In the genomic region with DNA sequence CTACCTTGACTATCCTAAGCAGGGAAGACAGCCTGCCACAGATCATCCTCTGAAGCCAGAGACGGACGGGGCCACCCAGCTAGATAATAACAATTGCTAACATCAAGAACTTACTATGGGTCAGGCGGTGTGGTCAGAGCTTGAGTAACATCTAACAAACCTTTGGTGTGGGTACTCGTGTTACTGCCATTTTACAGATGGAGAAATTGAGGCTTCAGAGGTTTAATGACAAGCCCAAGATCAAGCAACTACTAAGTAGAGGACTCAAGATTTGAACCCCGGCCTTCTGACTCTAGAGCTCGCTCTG, we compare ENCODE assay signal across 27 cellular contexts. TPM values are rescaled to one million over a fixed set of nuclear protein-coding genes. Genes with fewer than 3 reads are reported as not detected.
DNase-seq lines count a peak whose midpoint lies in the region; ATAC-seq, FAIRE-seq and TF ChIP-seq lines count a peak whose summit lies in the region.
"Had no signal": no experiment of that assay in that cellular context is flagged by ENCODE, and none has a peak within 500 bp of the region (broad histone marks: within the 10 kb centered on the region; RNA-seq: fewer than 3 reads in every experiment).

No MANE protein-coding gene starts in this region.

- no CpG with 5 or more reads among the region's 6 CpGs for WGBS in IMR-90 (ENCODE audit: extremely low coverage in 2 of 2, insufficient read length in 1 of 2), 2 experiments
- 89% methylated on average over 6 of the region's 6 CpGs; no CpG with 5 or more reads in 1 of the 2 experiments for WGBS in H1 (ENCODE audit: extremely low coverage in 1 of 2, insufficient coverage in 1 of 2, insufficient read length in 1 of 2, insufficient replicate concordance in 2 of 2, low coverage in 1 of 2, low lambda C conversion rate in 2 of 2, missing lambda C conversion rate in 1 of 2), 2 experiments
- no CpG with 5 or more reads among the region's 6 CpGs for WGBS in neuronal stem cell (ENCODE audit: extremely low coverage in 2 of 2, insufficient read length in 2 of 2, insufficient replicate concordance in 1 of 2), 2 donors

- H3K14ac ChIP-seq in IMR-90 (replicated peaks; ENCODE audit: low read depth, low read length) (peak overlapping the region; percentile 95), H1 (ENCODE audit: insufficient read length) (no peak overlapping the region), neuronal stem cell (ENCODE audit: low read length) (no peak overlapping the region)

- no peak overlapping the region for H2BK12ac ChIP-seq in H1 (ENCODE audit: low read depth, low read length)
- no peak overlapping the region for H2BK12ac ChIP-seq in neuronal stem cell (ENCODE audit: low read length)

- ATAC-seq in IMR-90 (ENCODE audit: low read depth), result no peak
- ATAC-seq: natural killer cell; stimulated activated naive CD8-positive, alpha-beta T cell treated with anti-CD3 and anti-CD28 coated beads, Interleukin-15, amount 100 ng/mL, for 72 hours had no signal

- peaks cover 57% of the 10 kb centered on the region for H3K4me1 ChIP-seq in ACC112 (ENCODE audit: control insufficient read depth, insufficient read depth, low read length, unreplicated experiment)
- peaks cover 31% of the 10 kb centered on the region for H3K4me1 ChIP-seq in IMR-90 (ENCODE audit: control insufficient read depth, insufficient read depth, low read length)
- peaks cover 0 to 6% (median 1%) of the 10 kb centered on the region in 4 experiments; a peak in 4 of 7 replicates for H3K4me1 ChIP-seq in H1 (replicated peaks in 1 of 4; ENCODE audit: control insufficient read depth in 3 of 4, insufficient read depth in 4 of 4, low read length in 3 of 4)
- peaks cover 24 to 33% of the 10 kb centered on the region in 2 donors for H3K4me1 ChIP-seq in neuronal stem cell (ENCODE audit: control insufficient read depth in 2 of 2, insufficient read depth in 1 of 2, low read depth in 1 of 2, low read length in 2 of 2)
- no peaks in the 10 kb centered on the region for H3K4me1 ChIP-seq in OCI-LY7 (ENCODE audit: insufficient read depth, low read length, poor library complexity, severe bottlenecking)

- peak overlapping the region; percentile 78 to 94; a peak in 3 of 4 replicates for H4K8ac ChIP-seq in IMR-90 (ENCODE audit: low read depth in 2 of 2, low read length in 2 of 2)
- no peak overlapping the region for H4K8ac ChIP-seq in H1 (ENCODE audit: extremely low read depth, insufficient read depth, low read length)
- H4K8ac ChIP-seq in neuronal stem cell (ENCODE audit: low read depth, low read length), result no peak overlapping the region

- no peaks in the 10 kb centered on the region for H3K9me2 ChIP-seq in OCI-LY7 (ENCODE audit: insufficient read depth, low read length)

- H3K56ac ChIP-seq in IMR-90 (ENCODE audit: extremely low read depth, insufficient read depth, low read length), result no peak overlapping the region
- H3K56ac ChIP-seq in H1 (replicated peaks; ENCODE audit: insufficient read length, low read depth, low read length), result no peak overlapping the region

- H3K23ac ChIP-seq in IMR-90 (ENCODE audit: low read depth, low read length), result peak overlapping the region; percentile 83; the same call in 1 of the 2 replicates
- H3K23ac ChIP-seq in H1 (ENCODE audit: insufficient read length), result no peak overlapping the region
- H3K23ac ChIP-seq in neuronal stem cell (ENCODE audit: low read depth, low read length, poor library complexity), result no peak overlapping the region

- H3K79me2 ChIP-seq in ACC112 (ENCODE audit: control insufficient read depth, insufficient read depth, low read length, unreplicated experiment) (no peaks in the 10 kb centered on the region), H1 (ENCODE audit: control insufficient read depth in 1 of 2, insufficient read depth in 2 of 2, low read length in 2 of 2) (no peaks in the 10 kb centered on the region), OCI-LY7 (ENCODE audit: insufficient read depth, low read depth, low read length) (no peaks in the 10 kb centered on the region)

- H2AFZ ChIP-seq in ACC112 (ENCODE audit: low read length, unreplicated experiment), result no peak overlapping the region
- peak overlapping the region; percentile 60 for H2AFZ ChIP-seq in IMR-90 (replicated peaks; ENCODE audit: low read length, poor library complexity)
- H2AFZ ChIP-seq in H1 (ENCODE audit: low read length), result 0 out of 2 replicates have a peak overlapping the region, but pooled peaks have one; percentile 20
- peak overlapping the region; percentile 3 for H2AFZ ChIP-seq in neuronal stem cell (ENCODE audit: low read length)
- H2AFZ ChIP-seq in OCI-LY7 (ENCODE audit: low read length), result no peak overlapping the region

- H2BK20ac ChIP-seq in IMR-90 (ENCODE audit: low read depth, low read length) (peak overlapping the region; percentile 88), H1 (ENCODE audit: low read length) (no peak overlapping the region)

- H2BK15ac ChIP-seq in IMR-90 (ENCODE audit: low read depth, low read length) (peak overlapping the region; percentile 97; the same call in 1 of the 3 replicates), H1 (ENCODE audit: low read length) (no peak overlapping the region), neuronal stem cell (ENCODE audit: low read length) (no peak overlapping the region)

- no peak for TF ChIP-seq EP300 in H1 (IDR thresholded peaks at IDR 0.05; ENCODE audit: borderline replicate concordance in 1 of 2, low read depth in 2 of 2, low read length in 2 of 2)

- H4K20me1 ChIP-seq in IMR-90 (ENCODE audit: insufficient read depth, low read length) (peaks cover 5% of the 10 kb centered on the region; the same call in 1 of the 2 replicates), H1 (replicated peaks in 1 of 2; ENCODE audit: control insufficient read depth in 1 of 2, insufficient read depth in 2 of 2, low read length in 2 of 2) (no peaks in the 10 kb centered on the region), OCI-LY7 (ENCODE audit: insufficient read depth, low read length) (no peaks in the 10 kb centered on the region)
- H4K20me1 ChIP-seq: BLaER1 treated with 17β-estradiol and CSF1 and Interleukin-3, amounts not matched to agents 10 nM and 100 nM had no signal

- peaks cover 0 to 8% of the 10 kb centered on the region in 2 experiments; a peak in 2 of 4 replicates for H3K79me1 ChIP-seq in IMR-90 (ENCODE audit: low read depth in 1 of 2, low read length in 2 of 2)
- no peaks in the 10 kb centered on the region for H3K79me1 ChIP-seq in H1 (ENCODE audit: low read depth, low read length)
- H3K79me1 ChIP-seq in neuronal stem cell (ENCODE audit: low read depth, low read length), result no peaks in the 10 kb centered on the region

- peak overlapping the region; percentile 77 for H2AK9ac ChIP-seq in IMR-90 (replicated peaks; ENCODE audit: low read depth, low read length, poor library complexity)

- no peak overlapping the region for H3K9ac ChIP-seq in IMR-90 (ENCODE audit: low read depth, low read length)
- H3K9ac ChIP-seq in H1 (replicated peaks in 1 of 4; ENCODE audit: extremely low read depth in 1 of 4, low read depth in 3 of 4, low read length in 3 of 4), result no peak overlapping the region
- H3K9ac ChIP-seq in neuronal stem cell (ENCODE audit: low read depth, low read length, poor library complexity), result no peak overlapping the region
- H3K9ac ChIP-seq: BLaER1 treated with 17β-estradiol and CSF1 and Interleukin-3, amounts not matched to agents 10 nM and 100 nM had no signal

- H3K4me2 ChIP-seq in IMR-90 (ENCODE audit: low read depth, low read length) (no peak overlapping the region), H1 (ENCODE audit: insufficient read depth in 1 of 2, low read depth in 2 of 2, low read length in 2 of 2) (no peak overlapping the region), neuronal stem cell (ENCODE audit: insufficient read depth, low read length, poor library complexity, severe bottlenecking) (no peak overlapping the region), OCI-LY7 (ENCODE audit: low read length) (no peak overlapping the region)

- intact Hi-C loops in IMR-90 (cut with micrococcal nuclease) (no loop called here), OCI-LY7 (cut with micrococcal nuclease; ENCODE audit: unreplicated experiment) (no loop called here)

- FAIRE-seq in H1 (lab: Jason Lieb, UNC), result no peak
- FAIRE-seq: frontal cortex, K562 had no signal

- CTCF ChIA-PET in IMR-90 (lab: Yijun Ruan, JAX), result interaction anchor here (0.6 to 1.3 kb wide), 6 partner anchors 9 to 1239 kb away, joined by 3 to 6 read pairs (median 3); no protein-coding TSS in a partner anchor
- CTCF ChIA-PET in H1 (lab: Charles Lee; ENCODE audit: partially characterized antibody), result interaction anchor here (0.6 to 2.4 kb wide), 13 partner anchors 8 to 640 kb away, joined by 3 to 8 read pairs (median 3); no protein-coding TSS in a partner anchor
- CTCF ChIA-PET in OCI-LY7 (lab: Charles Lee; ENCODE audit: unreplicated experiment), result no interaction called here

- no peaks in the 10 kb centered on the region for H3K23me2 ChIP-seq in H1 (ENCODE audit: low read depth, low read length)

- POLR2A ChIA-PET in IMR-90 (lab: Charles Lee; ENCODE audit: unreplicated experiment) (no interaction called here), H1 (lab: Charles Lee; ENCODE audit: partially characterized antibody) (interaction anchor here (0.9 to 3.1 kb wide), 2 partner anchors 10 to 16 kb away, joined by 3 to 11 read pairs; partner anchors contain the start of gene ARSI), OCI-LY7 (lab: Charles Lee) (interaction anchor here (0.7 kb wide), 1 partner anchor 320 kb away, joined by 3 read pairs; no protein-coding TSS in a partner anchor)

- TF ChIP-seq CTCF in IMR-90 (conservative IDR thresholded peaks at IDR 0.05; ENCODE audit: low read depth, low read length) (no peak), H1 (IDR thresholded peaks at IDR 0.05; ENCODE audit: control extremely low read depth in 1 of 3, insufficient read depth in 1 of 3, low read depth in 1 of 3, low read length in 3 of 3) (no peak), OCI-LY7 (conservative IDR thresholded peaks at IDR 0.05; ENCODE audit: low read length) (no peak), GM20000 (IDR thresholded peaks at IDR 0.05; ENCODE audit: extremely low read depth, missing control alignments) (no peak)

- H2BK120ac ChIP-seq in IMR-90 (ENCODE audit: low read depth, low read length) (peak overlapping the region; percentile 97; the same call in 1 of the 2 replicates), H1 (replicated peaks; ENCODE audit: low read depth, low read length) (no peak overlapping the region), neuronal stem cell (ENCODE audit: low read depth, low read length) (no peak overlapping the region)

- H3K27me3 ChIP-seq in ACC112 (ENCODE audit: insufficient read depth, low read length), result no peaks in the 10 kb centered on the region
- H3K27me3 ChIP-seq in IMR-90 (ENCODE audit: control insufficient read depth, insufficient read depth, low read length), result no peaks in the 10 kb centered on the region
- no peaks in the 10 kb centered on the region for H3K27me3 ChIP-seq in H1 (replicated peaks in 1 of 4; ENCODE audit: control insufficient read depth in 3 of 4, extremely low read depth in 1 of 4, insufficient read depth in 3 of 4, low read length in 3 of 4)
- no peaks in the 10 kb centered on the region for H3K27me3 ChIP-seq in neuronal stem cell (ENCODE audit: control insufficient read depth in 3 of 3, insufficient read depth in 3 of 3, low read depth in 1 of 3, low read length in 3 of 3)
- H3K27me3 ChIP-seq: BLaER1 treated with 17β-estradiol and CSF1 and Interleukin-3, amounts not matched to agents 10 nM and 100 nM; MG63; thyroid gland had no signal

- H3K4ac ChIP-seq in IMR-90 (ENCODE audit: low read depth, low read length) (peak overlapping the region; percentile 99), H1 (replicated peaks; ENCODE audit: insufficient read length, low read depth, low read length) (no peak overlapping the region), neuronal stem cell (ENCODE audit: low read length) (no peak overlapping the region)

- H3K4me3 ChIP-seq in ACC112 (ENCODE audit: low read depth, low read length), result no peak overlapping the region
- no peak overlapping the region for H3K4me3 ChIP-seq in IMR-90 (ENCODE audit: insufficient read depth, low read depth, low read length)
- H3K4me3 ChIP-seq in H1 (ENCODE audit: extremely low read depth in 1 of 4, insufficient read depth in 2 of 4, low read depth in 3 of 4, low read length in 4 of 4), result no peak overlapping the region
- no peak overlapping the region for H3K4me3 ChIP-seq in neuronal stem cell (ENCODE audit: low read length in 2 of 2)
- no peak overlapping the region for H3K4me3 ChIP-seq in OCI-LY7 (ENCODE audit: low read depth, low read length, poor library complexity, severe bottlenecking)
- H3K4me3 ChIP-seq: BLaER1 treated with 17β-estradiol and CSF1 and Interleukin-3, amounts not matched to agents 10 nM and 100 nM; K562; left ventricle myocardium inferior; MG63; skin epidermis; thyroid gland had no signal

- DNase-seq in IMR-90, result no peak
- no peak for DNase-seq in H1 (ENCODE audit: low read depth in 1 of 2, low spot score in 2 of 2)
- DNase-seq in neuronal stem cell (ENCODE audit: low spot score), result no peak
- DNase-seq in activated CD4-positive, alpha-beta T cell treated with anti-CD3 and anti-CD28 coated beads for 4 hours, result no peak
- no peak for DNase-seq in OCI-LY7 (ENCODE audit: low spot score)
- DNase-seq in GM20000 (ENCODE audit: low spot score), result no peak
- DNase-seq in NCI-H1048 (lab: John Stamatoyannopoulos, UW), result no peak
- DNase-seq: activated B cell treated with CpG ODN at 0.5 μM for 24 hours; activated CD4-positive, alpha-beta T cell treated with anti-CD3 and anti-CD28 coated beads, Interleukin-2, amount 50 U/mL, for 48 hours; activated CD8-positive, alpha-beta memory T cell treated with anti-CD3 and anti-CD28 coated beads, Interleukin-2, amount 50 U/mL, for 48 hours; activated naive CD4-positive, alpha-beta T cell treated with anti-CD3 and anti-CD28 coated beads, Interleukin-2, amount 10 ng/mL, durations not matched to agents 7 days and 5 days; DMS79; GDM1; H7; natural killer cell; NCI-H1436; NCI-H446; stimulated activated CD8-positive, alpha-beta memory T cell treated with anti-CD3 and anti-CD28 coated beads, Interleukin-4, amount 100 ng/mL, for 48 hours; stimulated activated naive CD8-positive, alpha-beta T cell treated with anti-CD3 and anti-CD28 coated beads, Interleukin-15, amount 100 ng/mL, for 72 hours had no signal

- peak overlapping the region; percentile 90 for H3K27ac ChIP-seq in ACC112 (ENCODE audit: low read depth, low read length)
- H3K27ac ChIP-seq in IMR-90 (ENCODE audit: insufficient read depth, low read length), result peak overlapping the region; percentile 84
- no peak overlapping the region for H3K27ac ChIP-seq in H1 (ENCODE audit: low read depth, low read length)
- H3K27ac ChIP-seq in neuronal stem cell (replicated peaks; ENCODE audit: low read length), result no peak overlapping the region
- no peak overlapping the region for H3K27ac ChIP-seq in OCI-LY7 (ENCODE audit: low read depth, low read length, poor library complexity, severe bottlenecking)
- H3K27ac ChIP-seq: BLaER1 treated with 17β-estradiol and CSF1 and Interleukin-3, amounts not matched to agents 10 nM and 100 nM; thyroid gland had no signal

- H3K18ac ChIP-seq in IMR-90 (ENCODE audit: low read depth, low read length) (peak overlapping the region; percentile 81), H1 (ENCODE audit: extremely low read depth, low read length) (no peak overlapping the region), neuronal stem cell (ENCODE audit: low read length) (peak overlapping the region; percentile 38)

- H4K91ac ChIP-seq in IMR-90 (ENCODE audit: insufficient read depth, low read depth, low read length) (peak overlapping the region; percentile 91; the same call in 1 of the 2 replicates), H1 (replicated peaks; ENCODE audit: insufficient read length, low read length) (no peak overlapping the region), neuronal stem cell (ENCODE audit: low read depth, low read length, poor library complexity) (no peak overlapping the region)

- peak overlapping the region; percentile 99 for H2AK5ac ChIP-seq in IMR-90 (ENCODE audit: low read depth, low read length)
- H2AK5ac ChIP-seq in H1 (ENCODE audit: low read depth, low read length), result no peak overlapping the region
- peak overlapping the region; percentile 51 for H2AK5ac ChIP-seq in neuronal stem cell (ENCODE audit: low read depth, low read length)

- H3K9me1 ChIP-seq in IMR-90 (ENCODE audit: insufficient read depth, low read length), result peaks cover 38% of the 10 kb centered on the region

- in situ Hi-C loops in IMR-90 (cut with MboI; ENCODE audit: low sequenced_read_pairs), result no loop called here

- H4K5ac ChIP-seq in IMR-90 (ENCODE audit: low read depth, low read length) (peak overlapping the region; percentile 51), H1 (ENCODE audit: insufficient read length, low read depth, low read length) (no peak overlapping the region)

- no peaks in the 10 kb centered on the region for H3K9me3 ChIP-seq in IMR-90 (ENCODE audit: control insufficient read depth, insufficient read depth, low read length)
- H3K9me3 ChIP-seq in H1 (ENCODE audit: insufficient read depth in 2 of 2, low read depth in 1 of 2, low read length in 1 of 2), result no peaks in the 10 kb centered on the region
- no peaks in the 10 kb centered on the region for H3K9me3 ChIP-seq in neuronal stem cell (replicated peaks in 1 of 2; ENCODE audit: control insufficient read depth in 2 of 2, insufficient read depth in 1 of 2, low read depth in 1 of 2, low read length in 2 of 2)
- no peaks in the 10 kb centered on the region for H3K9me3 ChIP-seq in OCI-LY7 (ENCODE audit: low read length)
- H3K9me3 ChIP-seq: BLaER1 treated with 17β-estradiol and CSF1 and Interleukin-3, amounts not matched to agents 10 nM and 100 nM; MG63; thyroid gland had no signal

- H2BK5ac ChIP-seq in IMR-90 (ENCODE audit: low read depth, low read length, poor library complexity, severe bottlenecking), result peak overlapping the region; percentile 97
- no peak overlapping the region for H2BK5ac ChIP-seq in H1 (ENCODE audit: low read depth, low read length)
- H2BK5ac ChIP-seq in neuronal stem cell (ENCODE audit: low read length), result no peak overlapping the region

- TF ChIP-seq POLR2A in IMR-90 (IDR thresholded peaks at IDR 0.05; ENCODE audit: low read depth, low read length) (no peak), H1 (IDR thresholded peaks at IDR 0.05; ENCODE audit: control extremely low read depth in 1 of 2, low read depth in 2 of 2, low read length in 2 of 2) (no peak)

- H3K36me3 ChIP-seq in ACC112 (ENCODE audit: insufficient read depth, low read length) (no peaks in the 10 kb centered on the region), IMR-90 (ENCODE audit: control insufficient read depth, insufficient read depth, low read length) (no peaks in the 10 kb centered on the region), H1 (ENCODE audit: control insufficient read depth in 2 of 4, insufficient read depth in 4 of 4, low read length in 3 of 4) (no peaks in the 10 kb centered on the region), neuronal stem cell (replicated peaks in 1 of 2; ENCODE audit: control insufficient read depth in 2 of 2, insufficient read depth in 2 of 2, low read length in 2 of 2) (no peaks in the 10 kb centered on the region), OCI-LY7 (ENCODE audit: insufficient read depth, low read length) (no peaks in the 10 kb centered on the region)
- H3K36me3 ChIP-seq: BLaER1 treated with 17β-estradiol and CSF1 and Interleukin-3, amounts not matched to agents 10 nM and 100 nM; left ventricle myocardium inferior; MG63; thyroid gland had no signal

- BruUV-seq in IMR-90 (replicated peaks; lab: Mats Ljungman, UMichigan), result no TSS peak
- BruUV-seq in OCI-LY7 (replicated peaks; lab: Mats Ljungman, UMichigan), result no TSS peak

- TF ChIP-seq RAD21 in IMR-90 (IDR thresholded peaks at IDR 0.05; ENCODE audit: low read length), result no peak
- TF ChIP-seq RAD21 in H1 (IDR thresholded peaks at IDR 0.05 in 1 of 2, conservative IDR thresholded peaks at IDR 0.05 in 1 of 2; ENCODE audit: low read depth in 2 of 2, low read length in 2 of 2), result no peak

- dilution Hi-C loops in IMR-90 (cut with HindIII; ENCODE audit: low sequenced_read_pairs, unreplicated experiment), result no loop called here

RNA-seq across cellular contexts. Expression of gene ARSI, which starts 16.7 kb away (rescaled TPM):
- total RNA-seq in IMR-90 (2012; rRNA removed) (15.0 and 15.2 TPM in 2 replicates), OCI-LY7 (2022) (not detected in 2 replicates)
- polyA plus RNA-seq in IMR-90 (2012; rRNA removed) (14.8 and 15.5 TPM in 2 replicates), H1 (2011; rRNA removed) (6.7 and 8.0 TPM in 2 replicates)
- 10.1 and 22.7 TPM in 2 replicates for polyA plus RNA-seq in IMR-90 (2012; cell fraction: cytosol; rRNA removed)
- polyA plus RNA-seq in IMR-90 (2012; cell fraction: nucleus; rRNA removed; ENCODE audit: low replicate concordance), result 3.4 and 9.5 TPM in 2 replicates
- total RNA-seq in H1 (2021; fragmentation: NEBNext Ultra II Directional; extraction: Animal tissue kit (Norgen Biotek cat#: 25700)), result 4.5 TPM in 2 replicates
- polyA plus RNA-seq in H1 (2011; cell fraction: cytosol; rRNA removed), result 6.0 TPM
- polyA plus RNA-seq in H1 (2011; cell fraction: nucleus; rRNA removed), result 4.2 TPM
- 2.0 to 4.1 TPM (median 3.4 TPM) in 4 replicates for polyA plus RNA-seq in H1 (2012, experiment 1 of 2)
- polyA plus RNA-seq in H1 (2012, experiment 2 of 2), result 3.3 TPM
- 3.5 TPM for polyA plus RNA-seq in H1 (2013, experiment 1 of 2)
- 3.5 TPM for polyA plus RNA-seq in H1 (2013, experiment 2 of 2)
- 2.7 and 5.4 TPM in 2 replicates for polyA minus RNA-seq in H1 (2011; rRNA and poly(A)+ RNA removed)
- polyA minus RNA-seq in H1 (2011; cell fraction: cytosol; rRNA and poly(A)+ RNA removed), result 3.7 TPM
- 5.7 TPM for polyA minus RNA-seq in H1 (2011; cell fraction: nucleus; rRNA and poly(A)+ RNA removed)
- polyA plus RNA-seq in neuronal stem cell (2013, experiment 1 of 2), result 2.6 TPM
- 2.5 TPM for polyA plus RNA-seq in neuronal stem cell (2013, experiment 2 of 2)
- total RNA-seq in OCI-LY7 (2014; rRNA removed; shearing (Covaris generic)), result not detected in 2 replicates
- total RNA-seq: activated B cell treated with CpG ODN at 0.5 μM for 24 hours had no signal

RNA-seq across cellular contexts. Expression of gene CAMK2A, which starts 29.9 kb away (rescaled TPM):
- total RNA-seq in IMR-90 (2012; rRNA removed) (under 0.01 and 0.18 TPM in 2 replicates), OCI-LY7 (2022) (not detected in 2 replicates)
- polyA plus RNA-seq in IMR-90 (2012; rRNA removed) (0.17 and 0.19 TPM in 2 replicates), H1 (2011; rRNA removed) (0.16 and 0.20 TPM in 2 replicates)
- polyA plus RNA-seq in IMR-90 (2012; cell fraction: cytosol; rRNA removed), result 0.11 and 0.24 TPM in 2 replicates
- 1.5 and 2.4 TPM in 2 replicates for polyA plus RNA-seq in IMR-90 (2012; cell fraction: nucleus; rRNA removed; ENCODE audit: low replicate concordance)
- 0.23 and 0.28 TPM in 2 replicates for total RNA-seq in H1 (2021; fragmentation: NEBNext Ultra II Directional; extraction: Animal tissue kit (Norgen Biotek cat#: 25700))
- polyA plus RNA-seq in H1 (2011; cell fraction: cytosol; rRNA removed), result 0.09 TPM
- polyA plus RNA-seq in H1 (2011; cell fraction: nucleus; rRNA removed), result 0.43 TPM
- 0.03 to 0.39 TPM (median 0.32 TPM) in 3 of 4 replicates, not detected in the other for polyA plus RNA-seq in H1 (2012, experiment 1 of 2)
- polyA plus RNA-seq in H1 (2012, experiment 2 of 2), result 0.17 TPM
- 0.12 TPM for polyA plus RNA-seq in H1 (2013, experiment 1 of 2)
- 0.11 TPM for polyA plus RNA-seq in H1 (2013, experiment 2 of 2)
- polyA minus RNA-seq in H1 (2011; rRNA and poly(A)+ RNA removed), result 0.06 and 0.10 TPM in 2 replicates
- not detected for polyA minus RNA-seq in H1 (2011; cell fraction: cytosol; rRNA and poly(A)+ RNA removed)
- not detected for polyA minus RNA-seq in H1 (2011; cell fraction: nucleus; rRNA and poly(A)+ RNA removed)
- 0.49 TPM for polyA plus RNA-seq in neuronal stem cell (2013, experiment 1 of 2)
- 0.58 TPM for polyA plus RNA-seq in neuronal stem cell (2013, experiment 2 of 2)
- not detected in 2 replicates for total RNA-seq in OCI-LY7 (2014; rRNA removed; shearing (Covaris generic))
- total RNA-seq: activated B cell treated with CpG ODN at 0.5 μM for 24 hours, thyroid gland had no signal

RNA-seq across cellular contexts. Expression of gene TCOF1, which starts 38.1 kb away (rescaled TPM):
- 18.3 and 19.7 TPM in 2 replicates for total RNA-seq in IMR-90 (2012; rRNA removed)
- 18.2 and 18.8 TPM in 2 replicates for polyA plus RNA-seq in IMR-90 (2012; rRNA removed)
- 11.7 and 14.4 TPM in 2 replicates for polyA plus RNA-seq in IMR-90 (2012; cell fraction: cytosol; rRNA removed)
- polyA plus RNA-seq in IMR-90 (2012; cell fraction: nucleus; rRNA removed; ENCODE audit: low replicate concordance), result 43.7 and 51.8 TPM in 2 replicates
- 158 and 170 TPM in 2 replicates for total RNA-seq in H1 (2021; fragmentation: NEBNext Ultra II Directional; extraction: Animal tissue kit (Norgen Biotek cat#: 25700))
- polyA plus RNA-seq in H1 (2011; rRNA removed), result 35.9 and 51.6 TPM in 2 replicates
- polyA plus RNA-seq in H1 (2011; cell fraction: cytosol; rRNA removed), result 50.8 TPM
- 129 TPM for polyA plus RNA-seq in H1 (2011; cell fraction: nucleus; rRNA removed)
- polyA plus RNA-seq in H1 (2012, experiment 1 of 2), result 89.6 to 100 TPM (median 96.4 TPM) in 4 replicates
- 50.2 TPM for polyA plus RNA-seq in H1 (2012, experiment 2 of 2)
- 70.0 TPM for polyA plus RNA-seq in H1 (2013, experiment 1 of 2)
- polyA plus RNA-seq in H1 (2013, experiment 2 of 2), result 67.4 TPM
- 34.0 and 43.1 TPM in 2 replicates for polyA minus RNA-seq in H1 (2011; rRNA and poly(A)+ RNA removed)
- 51.7 TPM for polyA minus RNA-seq in H1 (2011; cell fraction: cytosol; rRNA and poly(A)+ RNA removed)
- polyA minus RNA-seq in H1 (2011; cell fraction: nucleus; rRNA and poly(A)+ RNA removed), result 74.6 TPM
- 32.1 TPM for polyA plus RNA-seq in neuronal stem cell (2013, experiment 1 of 2)
- 32.7 TPM for polyA plus RNA-seq in neuronal stem cell (2013, experiment 2 of 2)
- total RNA-seq in OCI-LY7 (2014; rRNA removed; shearing (Covaris generic)), result 61.3 and 62.9 TPM in 2 replicates
- 104 and 108 TPM in 2 replicates for total RNA-seq in OCI-LY7 (2022)

Comparison
In these comparisons a context has a peak if more than half of its experiments do, and no peak if none do; other contexts are left out.
1. H2AFZ ChIP-seq: peak in IMR-90 (single experiment), H1 (single experiment) and neuronal stem cell (single experiment); none in ACC112 (single experiment) and OCI-LY7 (single experiment).
2. H3K27ac ChIP-seq: peak in ACC112 (single experiment) and IMR-90 (single experiment); none in H1 (single experiment), neuronal stem cell (single experiment) and OCI-LY7 (single experiment).
3. H4K8ac ChIP-seq: peak in IMR-90 (2 of 2); none in H1 (single experiment) and neuronal stem cell (single experiment).